ENCODE assay signal across 25 cellular contexts in genomic region chr14:51081712-51082111, GRCh38. TPM values are rescaled to one million over a fixed set of nuclear protein-coding genes. Genes with fewer than 3 reads are reported as not detected.
"Had no signal": no experiment of that assay in that cellular context is flagged by ENCODE, and none has a peak within 500 bp of the region (broad histone marks: within the 10 kb centered on the region; RNA-seq: fewer than 3 reads in every experiment).

No MANE protein-coding gene starts in this region.

- H3K27ac ChIP-seq: HL-60, KMS-11, RWPE1, SJSA1, SK-N-MC had no signal

- H3K36me3 ChIP-seq: SJSA1 had no signal

- H3K4me3 ChIP-seq: K562, SJSA1, SK-N-MC had no signal

- H3K9me3 Mint-ChIP-seq: IgD-negative memory B cell had no signal

- H3K9ac ChIP-seq: KMS-11 had no signal

- H3K27ac Mint-ChIP-seq: IgD-negative memory B cell had no signal

- FAIRE-seq: HTR-8/SVneo, K562 had no signal

- H3K4me1 ChIP-seq: SJSA1 had no signal

- H3K4me3 Mint-ChIP-seq: IgD-negative memory B cell had no signal

- H3K9me3 ChIP-seq: SJSA1 had no signal

- DNase-seq: Kasumi-1, MM.1S, NCI-H1092 treated with DMSO at 0.1 percent for 48 hours, NCI-H1436, NCI-H187, NCI-H2029, NCI-H2081 treated with DMSO at 0.1 percent for 48 hours, NCI-H2171, NCI-H226, NCI-H446, NCI-H510A, NCI-H524 treated with DMSO at 0.1 percent for 48 hours, NCI-H69, NCI-H774, PC-3, SIG-M5 had no signal

- ATAC-seq: K562, Panc1, PC-3 had no signal

RNA-seq across cellular contexts. Expression of gene TRIM9, which starts 13.2 kb away (rescaled TPM):
- total RNA-seq: SJSA1 had no signal
